In the genomic region with DNA sequence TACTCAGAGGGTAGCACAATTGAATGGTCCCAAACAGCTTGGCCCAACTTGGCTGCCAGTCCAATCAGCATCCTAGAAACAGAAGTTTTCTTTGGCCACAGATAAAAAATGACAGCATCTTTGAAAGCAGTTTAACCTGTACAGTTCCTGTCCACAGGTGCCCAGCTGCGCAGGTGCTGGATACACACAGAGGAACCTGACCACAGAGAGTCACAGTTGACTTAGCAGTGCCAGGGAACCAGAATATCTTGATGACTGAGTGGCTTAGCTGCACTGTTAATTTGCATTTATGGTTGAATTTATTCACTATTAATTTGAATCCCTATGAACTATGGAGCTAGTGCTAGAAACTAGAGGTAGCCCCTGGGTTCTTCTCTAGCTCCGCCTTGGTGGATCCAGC, we compare ENCODE assay signal across 27 cellular contexts.
DNase-seq lines count a peak whose midpoint lies in the region; ATAC-seq and TF ChIP-seq lines count a peak whose summit lies in the region.
"Had no signal": no experiment of that assay in that cellular context is flagged by ENCODE, and none has a peak within 500 bp of the region (broad histone marks: within the 10 kb centered on the region; RNA-seq: fewer than 3 reads in every experiment).

No MANE protein-coding gene starts in this region.

- H3K4me1 ChIP-seq in SJCRH30 = no peaks in the 10 kb centered on the region
- H3K4me1 ChIP-seq: heart right ventricle had no signal

- peak; percentile 67 for ATAC-seq in GM18868 (IDR thresholded peaks at IDR 0.05; ENCODE audit: unreplicated experiment)
- peak; percentile 83 for ATAC-seq in HG02798 (IDR thresholded peaks at IDR 0.05; ENCODE audit: poor library complexity, unreplicated experiment)
- peak; percentile 82 for ATAC-seq in esophagus mucosa
- no peak for ATAC-seq in GM21529 (IDR thresholded peaks at IDR 0.05; ENCODE audit: unreplicated experiment)
- ATAC-seq: activated CD4-positive, CD25-positive, alpha-beta regulatory T cell treated with anti-CD3 and anti-CD28 coated beads, Interleukin-2, amount 50 U/mL, for 24 hours; K562; left colon; T-cell had no signal

- no peaks in the 10 kb centered on the region for H3K27me3 ChIP-seq in SJCRH30
- H3K27me3 ChIP-seq: heart right ventricle, MG63, neutrophil had no signal

- no peak overlapping the region for H3K4me3 ChIP-seq in SJCRH30
- H3K4me3 ChIP-seq: heart right ventricle, K562, MG63, PC-9 had no signal

- in situ Hi-C loops in GM13977 (cut with MboI; ENCODE audit: low pct_unique_long_range_greater_than_20kb, low sequenced_read_pairs, unreplicated experiment) = no loop called here

- H3K9me3 ChIP-seq in SJCRH30 (replicated peaks) = no peaks in the 10 kb centered on the region
- H3K9me3 ChIP-seq: MG63, neutrophil had no signal

- TF ChIP-seq CTCF in GM13977 (IDR thresholded peaks at IDR 0.05; ENCODE audit: extremely low read depth, insufficient read depth, missing control alignments) = no peak

- no peaks in the 10 kb centered on the region for H3K36me3 ChIP-seq in SJCRH30
- H3K36me3 ChIP-seq: MG63, neutrophil had no signal

- no peak overlapping the region for H3K27ac ChIP-seq in SJCRH30
- H3K27ac ChIP-seq: epithelial cell of prostate, heart right ventricle, neutrophil, PC-9 had no signal

- DNase-seq in NCI-H2107 treated with DMSO at 0.1 percent for 48 hours (lab: John Stamatoyannopoulos, UW; ENCODE audit: unreplicated experiment) = peak; percentile 42
- DNase-seq in SKM-1 treated with dmso at 0.1 percent for 144 hours (lab: John Stamatoyannopoulos, UW; ENCODE audit: unreplicated experiment) = no peak
- no peak for DNase-seq in GM13977 (ENCODE audit: low spot score)
- no peak for DNase-seq in SJCRH30
- DNase-seq: activated CD4-positive, alpha-beta memory T cell treated with anti-CD3 and anti-CD28 coated beads for 36 hours; activated gamma-delta T cell; effector CD4-positive, alpha-beta T cell; HCEC 1CT; heart right ventricle; left colon; mesenchymal stem cell; MG63; NCI-H1436 treated with DMSO at 0.1 percent for 48 hours; NCI-H2171 treated with DMSO at 0.1 percent for 48 hours; NCI-H82; PC-9; SHP77 treated with DMSO at 0.1 percent for 48 hours; T-cell; trophoblast cell had no signal
